In the genomic region with DNA sequence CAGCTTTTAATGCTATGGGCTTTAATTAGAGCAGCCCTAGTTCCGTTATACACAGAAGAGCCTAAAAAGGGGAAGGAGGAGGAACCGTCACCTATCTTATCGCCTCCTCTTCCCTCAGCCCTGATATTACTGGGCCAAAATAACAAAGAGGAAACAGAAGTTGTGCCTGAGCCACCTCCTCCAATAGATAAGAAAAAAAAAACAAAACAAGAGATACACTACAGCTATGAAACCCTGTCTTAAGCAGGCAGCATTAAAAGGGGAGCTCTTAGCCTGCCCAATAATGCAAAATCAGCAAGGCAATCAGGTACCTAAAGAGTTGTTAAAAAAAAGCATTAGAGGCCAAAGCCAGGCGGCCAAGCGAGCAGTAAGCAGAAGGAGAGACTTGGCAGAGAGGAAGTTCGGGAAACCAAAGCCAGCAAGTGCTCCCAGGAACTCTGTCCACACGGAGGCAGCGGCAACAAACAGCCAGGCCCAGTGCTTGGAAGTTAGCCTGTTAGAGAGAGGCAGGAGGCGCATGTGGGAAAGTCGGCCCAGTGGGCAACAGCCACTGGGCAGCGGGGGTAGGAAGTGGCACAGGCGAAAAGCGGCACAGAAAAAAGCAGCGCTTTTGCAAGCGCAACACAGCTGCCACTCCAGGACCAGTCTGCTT, we compare ENCODE assay signal across 14 cellular contexts. TPM values are rescaled to one million over a fixed set of nuclear protein-coding genes. Genes with fewer than 3 reads are reported as not detected.
DNase-seq lines count a peak whose midpoint lies in the region; ATAC-seq and TF ChIP-seq lines count a peak whose summit lies in the region.
"Had no signal": no experiment of that assay in that cellular context is flagged by ENCODE, and none has a peak within 500 bp of the region (broad histone marks: within the 10 kb centered on the region; RNA-seq: fewer than 3 reads in every experiment).

No MANE protein-coding gene starts in this region.

- intact Hi-C loops in right cardiac atrium (cut with DNase I) (no loop called here), posterior cingulate gyrus (cut with DNase I) (no loop called here), ovary (cut with DNase I) (no loop called here)

- no peak for TF ChIP-seq EP300 in ovary (IDR thresholded peaks at IDR 0.05)

- no peaks in the 10 kb centered on the region for H3K9me3 ChIP-seq in T-helper 17 cell (ENCODE audit: control insufficient read depth, low read length, poor library complexity, severe bottlenecking)
- H3K9me3 ChIP-seq in right cardiac atrium (ENCODE audit: control insufficient read depth, low read length): peaks cover 2% of the 10 kb centered on the region
- peaks cover 0 to 3% of the 10 kb centered on the region in 2 donors for H3K9me3 ChIP-seq in ovary

- no peaks in the 10 kb centered on the region for H3K36me3 Mint-ChIP-seq in T-helper 17 cell (ENCODE audit: low read depth)

- WGBS in right cardiac atrium: 49% methylated on average over 15 of the region's 15 CpGs
- 70 to 87% (median 73%) methylated on average over 15 of the region's 15 CpGs for WGBS in ovary, 3 donors

- H3K4me1 Mint-ChIP-seq in T-helper 17 cell: peaks cover 5% of the 10 kb centered on the region

- H3K4me1 ChIP-seq in right cardiac atrium (ENCODE audit: control insufficient read depth, insufficient read depth, low read length) (no peaks in the 10 kb centered on the region), ovary (ENCODE audit: insufficient read depth) (no peaks in the 10 kb centered on the region)

- no peaks in the 10 kb centered on the region for H3K27me3 Mint-ChIP-seq in T-helper 17 cell
- H3K27me3 Mint-ChIP-seq: stimulated activated naive CD8-positive, alpha-beta T cell treated with anti-CD3 and anti-CD28 coated beads, Interleukin-15, Interleukin-2, amounts not matched to agents 100 ng/mL and 50 ng/mL, for 24 hours had no signal

- H3K36me3 ChIP-seq in H7 (replicated peaks; ENCODE audit: control insufficient read depth, insufficient read depth, low read length) (no peaks in the 10 kb centered on the region; the same call in 1 of the 2 replicates), ovary (no peaks in the 10 kb centered on the region)

- H3K27ac ChIP-seq in right cardiac atrium (ENCODE audit: low read length) (peak overlapping the region; percentile 48), ovary (no peak overlapping the region)

- no peak for TF ChIP-seq POLR2A in ovary (IDR thresholded peaks at IDR 0.05)

- ATAC-seq in T-helper 17 cell (peak; percentile 39), right cardiac atrium (peak; percentile 83 to 91), HG03045 (IDR thresholded peaks at IDR 0.05; ENCODE audit: unreplicated experiment) (no peak), HG03354 (IDR thresholded peaks at IDR 0.05; ENCODE audit: poor library complexity, severe bottlenecking, unreplicated experiment) (no peak)

- peak; percentile 12 for DNase-seq in H7
- no peak for DNase-seq in T-helper 17 cell
- peak; percentile 44 to 75 (median 74) for DNase-seq in right cardiac atrium
- peak in 8 of 10 donors; percentile 8 to 79 (median 32) for DNase-seq in posterior cingulate gyrus
- no peak for DNase-seq in ovary
- DNase-seq in COLO829 (ENCODE audit: low spot score): no peak
- DNase-seq: activated naive CD4-positive, alpha-beta T cell treated with anti-CD3 and anti-CD28 coated beads, Interleukin-2, amount 50 U/mL, for 16 hours; central memory CD4-positive, alpha-beta T cell; NCI-H226; stimulated activated CD4-positive, alpha-beta T cell treated with anti-CD3 and anti-CD28 coated beads, Interleukin-4, amount 100 ng/mL, for 4 hours had no signal

- no peak overlapping the region for H3K4me3 Mint-ChIP-seq in T-helper 17 cell
- H3K4me3 Mint-ChIP-seq: stimulated activated naive CD8-positive, alpha-beta T cell treated with anti-CD3 and anti-CD28 coated beads, Interleukin-15, Interleukin-2, amounts not matched to agents 100 ng/mL and 50 ng/mL, for 24 hours; T-helper 2 cell treated with Interferon-gamma antibody and Interleukin-4, amounts not matched to agents 5 μg/mL and 100 μg/mL, for 36 hours had no signal

- no peak for TF ChIP-seq CTCF in ovary (IDR thresholded peaks at IDR 0.05)

- H3K4me3 ChIP-seq in H7 (ENCODE audit: insufficient read depth, low read depth, low read length) (no peak overlapping the region), right cardiac atrium (ENCODE audit: low read length) (no peak overlapping the region), ovary (no peak overlapping the region)

- H3K27me3 ChIP-seq in H7 (ENCODE audit: control insufficient read depth, insufficient read depth, low read length): no peaks in the 10 kb centered on the region
- H3K27me3 ChIP-seq in right cardiac atrium (ENCODE audit: control insufficient read depth, insufficient read depth): no peaks in the 10 kb centered on the region
- H3K27me3 ChIP-seq in ovary: no peaks in the 10 kb centered on the region

- no peak overlapping the region for H3K27ac Mint-ChIP-seq in T-helper 17 cell
- H3K27ac Mint-ChIP-seq: stimulated activated naive CD8-positive, alpha-beta T cell treated with anti-CD3 and anti-CD28 coated beads, Interleukin-15, Interleukin-2, amounts not matched to agents 100 ng/mL and 50 ng/mL, for 24 hours; T-helper 2 cell treated with Interferon-gamma antibody and Interleukin-4, amounts not matched to agents 5 μg/mL and 100 μg/mL, for 36 hours had no signal

RNA-seq across cellular contexts. Expression of a gene that starts 41.8 kb away (rescaled TPM):
- 154 and 174 TPM in 2 replicates for total RNA-seq in H7 (2014; rRNA removed; shearing (Covaris generic))
- 10 to 100 TPM; 25.5 to 34.0 TPM for total RNA-seq in T-helper 17 cell
- total RNA-seq in right cardiac atrium: 10 to 100 TPM; 35.1 to 43.4 (median 40.3) TPM
- polyA plus RNA-seq in right cardiac atrium: 10.6 TPM
- total RNA-seq in ovary: 10 to 100 TPM; 20.0 to 53.0 (median 31.0) TPM
- 10 to 100 TPM in 1 of 2 donors, 1 to 10 TPM in 1; 5.1 to 11.2 TPM for polyA plus RNA-seq in ovary

Comparison
In these comparisons a context has a peak if more than half of its experiments do, and no peak if none do; other contexts are left out.
1. DNase-seq: peak in H7 (single experiment), right cardiac atrium (3 of 3) and posterior cingulate gyrus (8 of 10); none in T-helper 17 cell (0 of 3), ovary (0 of 5) and COLO829 (single experiment).
2. ATAC-seq: peak in T-helper 17 cell (single experiment) and right cardiac atrium (2 of 2); none in HG03045 (single experiment) and HG03354 (single experiment).